In the genomic region with DNA sequence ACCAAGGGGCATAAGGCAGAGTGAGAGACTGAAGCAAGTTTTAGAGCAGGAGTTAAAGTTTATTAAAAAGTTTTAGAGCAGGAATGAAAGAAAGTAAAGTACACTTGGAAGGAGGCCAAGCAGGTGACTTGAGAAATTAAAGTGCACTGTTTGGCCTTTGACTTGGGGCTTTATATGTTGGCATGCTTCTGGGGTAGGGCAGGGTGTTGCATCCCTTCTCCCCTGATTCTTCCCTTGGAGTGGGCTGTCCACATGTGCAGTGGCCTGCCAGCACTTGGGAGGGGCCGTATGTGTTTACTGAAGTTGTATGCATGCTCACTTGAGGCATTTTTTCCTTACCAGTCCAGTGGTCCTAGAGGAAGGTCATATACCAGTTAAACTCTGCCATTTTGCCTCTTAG, we compare ENCODE assay signal across 18 cellular contexts. TPM values are rescaled to one million over a fixed set of nuclear protein-coding genes. Genes with fewer than 3 reads are reported as not detected.
DNase-seq lines count a peak whose midpoint lies in the region.
"Had no signal": no experiment of that assay in that cellular context is flagged by ENCODE, and none has a peak within 500 bp of the region (broad histone marks: within the 10 kb centered on the region; RNA-seq: fewer than 3 reads in every experiment).

No MANE protein-coding gene starts in this region.

- no peak overlapping the region for H3K27ac Mint-ChIP-seq in activated CD4-positive, alpha-beta T cell treated with anti-CD3 and anti-CD28 coated beads, Interleukin-2, amount 10 ng/mL, durations not matched to agents 24 days and 14 days
- H3K27ac Mint-ChIP-seq: B cell; CD4-positive, CD25-positive, alpha-beta regulatory T cell; CD8-positive, alpha-beta T cell; HFFc6 had no signal

- H3K4me3 ChIP-seq in trophoblast cell (ENCODE audit: low read depth, low read length) = no peak overlapping the region
- H3K4me3 ChIP-seq: BLaER1, HAP-1 had no signal

- peaks cover 6% of the 10 kb centered on the region for H3K27me3 Mint-ChIP-seq in activated CD4-positive, alpha-beta T cell treated with anti-CD3 and anti-CD28 coated beads, Interleukin-2, amount 10 ng/mL, durations not matched to agents 24 days and 14 days

- no peak overlapping the region for H2AFZ ChIP-seq in trophoblast cell (ENCODE audit: insufficient read depth, low read length, poor library complexity)

- H3K4ac ChIP-seq in trophoblast cell (ENCODE audit: low read depth, low read length) = no peak overlapping the region

- H3K79me1 ChIP-seq in trophoblast cell (ENCODE audit: low read length) = no peaks in the 10 kb centered on the region

- no peaks in the 10 kb centered on the region for H3K36me3 ChIP-seq in trophoblast cell (ENCODE audit: control insufficient read depth in 1 of 2, insufficient read depth in 2 of 2, low read length in 2 of 2)
- H3K36me3 ChIP-seq: BLaER1, HAP-1 had no signal

- H3K4me3 Mint-ChIP-seq in activated CD4-positive, alpha-beta T cell treated with anti-CD3 and anti-CD28 coated beads, Interleukin-2, amount 10 ng/mL, durations not matched to agents 24 days and 14 days = no peak overlapping the region
- H3K4me3 Mint-ChIP-seq: B cell; CD4-positive, CD25-positive, alpha-beta regulatory T cell; CD8-positive, alpha-beta T cell; HFFc6 had no signal

- no peak overlapping the region for H2BK12ac ChIP-seq in trophoblast cell (ENCODE audit: low read length)

- H4K12ac ChIP-seq in trophoblast cell (ENCODE audit: low read depth, low read length) = no peak overlapping the region

- H3K79me2 ChIP-seq in trophoblast cell (ENCODE audit: control insufficient read depth, insufficient read depth, low read length, poor library complexity) = no peaks in the 10 kb centered on the region

- H2BK120ac ChIP-seq in trophoblast cell (ENCODE audit: insufficient read depth, low read length, poor library complexity) = no peak overlapping the region

- no CpG with 5 or more reads among the region's 1 CpG for WGBS in trophoblast cell (ENCODE audit: extremely low coverage, insufficient coverage, insufficient read length)

- no peak overlapping the region for H2BK5ac ChIP-seq in trophoblast cell (ENCODE audit: low read depth, low read length, poor library complexity)

- H3K27ac ChIP-seq in trophoblast cell (ENCODE audit: low read depth, low read length) = no peak overlapping the region
- H3K27ac ChIP-seq: 22Rv1, BLaER1, C4-2B had no signal

- no peaks in the 10 kb centered on the region for H3K4me1 ChIP-seq in trophoblast cell (ENCODE audit: control insufficient read depth in 1 of 2, insufficient read depth in 2 of 2, low read length in 2 of 2)
- H3K4me1 ChIP-seq: BLaER1, Caco-2, HAP-1 had no signal

- H3K4me2 ChIP-seq in trophoblast cell (ENCODE audit: low read length) = no peak overlapping the region
- H3K4me2 ChIP-seq: BLaER1 had no signal

- no peaks in the 10 kb centered on the region for H3K9me3 Mint-ChIP-seq in activated CD4-positive, alpha-beta T cell treated with anti-CD3 and anti-CD28 coated beads, Interleukin-2, amount 10 ng/mL, durations not matched to agents 24 days and 14 days
- H3K9me3 Mint-ChIP-seq: CD4-positive, CD25-positive, alpha-beta regulatory T cell; CD8-positive, alpha-beta T cell had no signal

- no peak overlapping the region for H3K23ac ChIP-seq in trophoblast cell (ENCODE audit: low read length)

- H3K18ac ChIP-seq in trophoblast cell (ENCODE audit: low read length) = no peak overlapping the region

- intact Hi-C loops in activated CD4-positive, alpha-beta T cell treated with anti-CD3 and anti-CD28 coated beads, Interleukin-2, amount 10 ng/mL, durations not matched to agents 24 days and 14 days (cut with micrococcal nuclease) = no loop called here

- no peak overlapping the region for H2AK5ac ChIP-seq in trophoblast cell (ENCODE audit: low read length)

- DNase-seq in activated CD4-positive, alpha-beta T cell treated with anti-CD3 and anti-CD28 coated beads, Interleukin-2, amount 10 ng/mL, durations not matched to agents 24 days and 14 days = peak; percentile 27
- DNase-seq in activated CD4-positive, alpha-beta T cell treated with anti-CD3 and anti-CD28 coated beads, Interleukin-2, amount 50 U/mL, for 1 hour = no peak
- peak; percentile 19 for DNase-seq in islet precursor cell
- DNase-seq in mesenteric fat pad (ENCODE audit: low spot score) = peak; percentile 62
- DNase-seq in SKM-1 treated with dmso at 0.1 percent for 144 hours (lab: John Stamatoyannopoulos, UW; ENCODE audit: unreplicated experiment) = no peak
- no peak for DNase-seq in trophoblast cell
- DNase-seq: Caco-2; CD4-positive, CD25-positive, alpha-beta regulatory T cell; CD8-positive, alpha-beta T cell; DMS153; DND-41; GOT3; HFFc6 had no signal

- H3K36me3 Mint-ChIP-seq in activated CD4-positive, alpha-beta T cell treated with anti-CD3 and anti-CD28 coated beads, Interleukin-2, amount 10 ng/mL, durations not matched to agents 24 days and 14 days (ENCODE audit: low read depth) = no peaks in the 10 kb centered on the region
- H3K36me3 Mint-ChIP-seq: CD8-positive, alpha-beta T cell had no signal

- H3K14ac ChIP-seq in trophoblast cell (ENCODE audit: low read length) = no peak overlapping the region

- no peak overlapping the region for H4K91ac ChIP-seq in trophoblast cell (ENCODE audit: low read depth, low read length)

- H3K4me1 Mint-ChIP-seq in activated CD4-positive, alpha-beta T cell treated with anti-CD3 and anti-CD28 coated beads, Interleukin-2, amount 10 ng/mL, durations not matched to agents 24 days and 14 days = no peaks in the 10 kb centered on the region
- H3K4me1 Mint-ChIP-seq: B cell; CD4-positive, CD25-positive, alpha-beta regulatory T cell had no signal

- no peaks in the 10 kb centered on the region for H3K27me3 ChIP-seq in trophoblast cell (ENCODE audit: insufficient read depth, low read length)

- H3K9me3 ChIP-seq in trophoblast cell (ENCODE audit: insufficient read depth, low read depth, low read length) = no peaks in the 10 kb centered on the region
- H3K9me3 ChIP-seq: Caco-2 had no signal

- H3K9ac ChIP-seq in trophoblast cell (ENCODE audit: low read length) = no peak overlapping the region
- H3K9ac ChIP-seq: BLaER1 had no signal

- no peak overlapping the region for H4K8ac ChIP-seq in trophoblast cell (ENCODE audit: low read depth, low read length)

RNA-seq across cellular contexts. Expression of a gene that starts 35.3 kb away (rescaled TPM):
- not detected in 2 replicates for total RNA-seq in activated CD4-positive, alpha-beta T cell treated with anti-CD3 and anti-CD28 coated beads, Interleukin-2, amount 10 ng/mL, durations not matched to agents 24 days and 14 days
- 1.9 TPM for total RNA-seq in mesenteric fat pad
- polyA plus RNA-seq in trophoblast cell (2013) = 0.15 and 0.16 TPM in 2 replicates
- total RNA-seq: B cell; CD4-positive, CD25-positive, alpha-beta regulatory T cell had no signal
- polyA plus RNA-seq: CD4-positive, CD25-positive, alpha-beta regulatory T cell had no signal

RNA-seq across cellular contexts. Expression of a gene that starts 55.0 kb away (rescaled TPM):
- total RNA-seq in activated CD4-positive, alpha-beta T cell treated with anti-CD3 and anti-CD28 coated beads, Interleukin-2, amount 10 ng/mL, durations not matched to agents 24 days and 14 days = 27.3 and 28.3 TPM in 2 replicates
- total RNA-seq in mesenteric fat pad = 31.8 TPM
- polyA plus RNA-seq in trophoblast cell (2013) = 15.4 and 19.0 TPM in 2 replicates

Comparison
In these comparisons a context has a peak if more than half of its experiments do, and no peak if none do; other contexts are left out.
1. DNase-seq: peak in activated CD4-positive, alpha-beta T cell treated with anti-CD3 and anti-CD28 coated beads, Interleukin-2, amount 10 ng/mL, durations not matched to agents 24 days and 14 days (single experiment), islet precursor cell (single experiment) and mesenteric fat pad (single experiment); none in activated CD4-positive, alpha-beta T cell treated with anti-CD3 and anti-CD28 coated beads, Interleukin-2, amount 50 U/mL, for 1 hour (single experiment), SKM-1 treated with dmso at 0.1 percent for 144 hours (single experiment) and trophoblast cell (0 of 2).